Comparison of ENCODE assay signal across 29 cellular contexts in genomic region chr18:24506175-24506574, GRCh38. TPM values are rescaled to one million over a fixed set of nuclear protein-coding genes. Genes with fewer than 3 reads are reported as not detected.
"Had no signal": no experiment of that assay in that cellular context is flagged by ENCODE, and none has a peak within 500 bp of the region (broad histone marks: within the 10 kb centered on the region; RNA-seq: fewer than 3 reads in every experiment).

No MANE protein-coding gene starts in this region.

- H3K4me3 ChIP-seq: heart left ventricle, left ventricle myocardium inferior, lung, pancreas, prostate gland, skin epidermis, testis, thyroid gland, transverse colon, upper lobe of left lung had no signal

- H3K4me1 Mint-ChIP-seq: immature natural killer cell; naive B cell; natural killer cell; stimulated activated effector memory CD8-positive, alpha-beta T cell treated with anti-CD3 and anti-CD28 coated beads, Interleukin-12 subunit alpha, Interleukin-12 subunit beta, amount 100 ng/mL, for 72 hours; stimulated activated naive CD8-positive, alpha-beta T cell treated with anti-CD3 and anti-CD28 coated beads, Interleukin-15, amount 100 ng/mL, for 72 hours had no signal

- H3K36me3 Mint-ChIP-seq: immature natural killer cell; mesothelial cell of epicardium; naive B cell; natural killer cell; stimulated activated effector memory CD8-positive, alpha-beta T cell treated with anti-CD3 and anti-CD28 coated beads, Interleukin-12 subunit alpha, Interleukin-12 subunit beta, amount 100 ng/mL, for 72 hours had no signal

- H3K9me3 ChIP-seq: heart left ventricle, left ventricle myocardium inferior, pancreas, prostate gland, testis, thyroid gland, transverse colon, upper lobe of left lung had no signal

- H3K4me3 Mint-ChIP-seq: immature natural killer cell; mesothelial cell of epicardium; naive B cell; natural killer cell; nephron progenitor cell; stimulated activated effector memory CD8-positive, alpha-beta T cell treated with anti-CD3 and anti-CD28 coated beads, Interleukin-12 subunit alpha, Interleukin-12 subunit beta, amount 100 ng/mL, for 72 hours; stimulated activated naive CD8-positive, alpha-beta T cell treated with anti-CD3 and anti-CD28 coated beads, Interleukin-15, amount 100 ng/mL, for 72 hours had no signal

- H3K27me3 ChIP-seq: heart left ventricle, pancreas, testis, thyroid gland, transverse colon, upper lobe of left lung had no signal

- DNase-seq: heart left ventricle; hypothalamus; immature natural killer cell; kidney; left ventricle myocardium inferior; mesendoderm; naive B cell; natural killer cell; nephron progenitor cell; pancreas; retina; right cardiac atrium; stimulated activated CD4-positive, alpha-beta T cell treated with anti-CD3 and anti-CD28 coated beads, Interleukin-12 subunit alpha, Interleukin-12 subunit beta, amount 100 ng/mL, for 4 hours; stimulated activated CD4-positive, alpha-beta T cell treated with anti-CD3 and anti-CD28 coated beads, Interleukin-15, amount 100 ng/mL, for 24 hours; stimulated activated CD4-positive, alpha-beta T cell treated with anti-CD3 and anti-CD28 coated beads, Interleukin-2, amount 100 ng/mL, for 24 hours; stimulated activated CD4-positive, alpha-beta T cell treated with anti-CD3 and anti-CD28 coated beads, Interleukin-4, amount 100 ng/mL, for 1 hour; stimulated activated naive CD4-positive, alpha-beta T cell treated with Interleukin-2 at 50 U/mL for 16 hours; stimulated activated naive CD8-positive, alpha-beta T cell treated with anti-CD3 and anti-CD28 coated beads, Interleukin-15, amount 100 ng/mL, for 72 hours; substantia nigra; testis; thyroid gland; transverse colon; upper lobe of left lung had no signal

- H3K9me3 Mint-ChIP-seq: natural killer cell; stimulated activated effector memory CD8-positive, alpha-beta T cell treated with anti-CD3 and anti-CD28 coated beads, Interleukin-12 subunit alpha, Interleukin-12 subunit beta, amount 100 ng/mL, for 72 hours; stimulated activated naive CD8-positive, alpha-beta T cell treated with anti-CD3 and anti-CD28 coated beads, Interleukin-15, amount 100 ng/mL, for 72 hours had no signal

- H3K27ac ChIP-seq: heart left ventricle, left ventricle myocardium inferior, pancreas, prostate gland, skin epidermis, testis, thyroid gland, transverse colon, upper lobe of left lung had no signal

- H3K27ac Mint-ChIP-seq: immature natural killer cell; mesothelial cell of epicardium; naive B cell; natural killer cell; stimulated activated effector memory CD8-positive, alpha-beta T cell treated with anti-CD3 and anti-CD28 coated beads, Interleukin-12 subunit alpha, Interleukin-12 subunit beta, amount 100 ng/mL, for 72 hours; stimulated activated naive CD8-positive, alpha-beta T cell treated with anti-CD3 and anti-CD28 coated beads, Interleukin-15, amount 100 ng/mL, for 72 hours had no signal

- H3K27me3 Mint-ChIP-seq: stimulated activated naive CD8-positive, alpha-beta T cell treated with anti-CD3 and anti-CD28 coated beads, Interleukin-15, amount 100 ng/mL, for 72 hours had no signal

- ATAC-seq: heart left ventricle; natural killer cell; pancreas; right cardiac atrium; sciatic nerve; stimulated activated effector memory CD8-positive, alpha-beta T cell treated with anti-CD3 and anti-CD28 coated beads, Interleukin-12 subunit alpha, Interleukin-12 subunit beta, amount 100 ng/mL, for 72 hours; stimulated activated naive CD8-positive, alpha-beta T cell treated with anti-CD3 and anti-CD28 coated beads, Interleukin-15, amount 100 ng/mL, for 72 hours had no signal

- H3K36me3 ChIP-seq: heart left ventricle, left ventricle myocardium inferior, pancreas, prostate gland, thyroid gland, transverse colon, upper lobe of left lung had no signal

RNA-seq across cellular contexts. Expression of gene HRH4, which starts 45.7 kb away (rescaled TPM):
- total RNA-seq: kidney, mesothelial cell of epicardium, prostate gland, right cardiac atrium, thyroid gland, transverse colon had no signal
